ENCODE assay signal across 8 cellular contexts in genomic region chr13:27449936-27450828, GRCh38. TPM values are rescaled to one million over a fixed set of nuclear protein-coding genes. Genes with fewer than 3 reads are reported as not detected.
DNase-seq lines count a peak whose midpoint lies in the region; ATAC-seq and TF ChIP-seq lines count a peak whose summit lies in the region.

Gene MTIF3, minus strand, starts transcription at chr13:27450564. Its CDS starts 10,116 bp downstream, at chr13:27440448.

- POLR2A ChIA-PET in BJ (lab: Charles Lee), result no interaction called here

- H3K27ac Mint-ChIP-seq in activated CD4-positive, alpha-beta T cell treated with anti-CD3 and anti-CD28 coated beads, Interleukin-2, amount 10 ng/mL, durations not matched to agents 24 days and 14 days, result peak within 1 kb of the TSS; percentile 96

- CTCF ChIA-PET in BJ (lab: Yijun Ruan, JAX), result interaction anchor here (1.2 to 1.6 kb wide), 2 partner anchors 70 to 75 kb away, joined by 4 read pairs; no protein-coding TSS in a partner anchor

- ATAC-seq in HG03460 (IDR thresholded peaks at IDR 0.05; ENCODE audit: unreplicated experiment) (peak; percentile 74), left colon (peak; percentile 84)

- no peaks in the 10 kb centered on the region for H3K36me3 ChIP-seq in BJ (ENCODE audit: control insufficient read depth, insufficient read depth, low read length)

- DNase-seq in BJ (ENCODE audit: low read depth) (peak; percentile 41), GM19240 (ENCODE audit: insufficient read length, low spot score) (peak; percentile 67), NCI-H526 (lab: John Stamatoyannopoulos, UW) (peak; percentile 98 to 99), coronary artery (ENCODE audit: low spot score) (peak; percentile 93), left colon (peak; percentile 96 to 98)
- DNase-seq in activated CD4-positive, alpha-beta T cell treated with anti-CD3 and anti-CD28 coated beads, Interleukin-2, amount 10 ng/mL, durations not matched to agents 24 days and 14 days, result peak; percentile 99
- peak; percentile 98 for DNase-seq in stimulated activated CD4-positive, alpha-beta T cell treated with anti-CD3 and anti-CD28 coated beads, Interleukin-1b, Interleukin-23, amount 100 ng/mL, for 48 hours

- H3K4me3 ChIP-seq in BJ (ENCODE audit: low read depth, low read length), result peak within 1 kb of the TSS; percentile 83
- peak within 1 kb of the TSS; percentile 94 for H3K4me3 ChIP-seq in coronary artery

- no peaks in the 10 kb centered on the region for H3K27me3 Mint-ChIP-seq in activated CD4-positive, alpha-beta T cell treated with anti-CD3 and anti-CD28 coated beads, Interleukin-2, amount 10 ng/mL, durations not matched to agents 24 days and 14 days

- intact Hi-C loops in activated CD4-positive, alpha-beta T cell treated with anti-CD3 and anti-CD28 coated beads, Interleukin-2, amount 10 ng/mL, durations not matched to agents 24 days and 14 days (cut with micrococcal nuclease), result loop anchor here (1.0 to 10.0 kb wide), 6 partner anchors 24 to 689 kb away; partner anchors contain the start of genes POLR1D, RPL21 and USP12
- intact Hi-C loops in left colon (cut with DNase I, micrococcal nuclease), result no loop called here

- H3K36me3 Mint-ChIP-seq in activated CD4-positive, alpha-beta T cell treated with anti-CD3 and anti-CD28 coated beads, Interleukin-2, amount 10 ng/mL, durations not matched to agents 24 days and 14 days (ENCODE audit: low read depth), result peaks cover 14% of the 10 kb centered on the region

- no peak for TF ChIP-seq CTCF in BJ (IDR thresholded peaks at IDR 0.05; ENCODE audit: insufficient read depth, low read depth, low read length)
- TF ChIP-seq CTCF in coronary artery (IDR thresholded peaks at IDR 0.05), result no peak

- H3K4me1 Mint-ChIP-seq in activated CD4-positive, alpha-beta T cell treated with anti-CD3 and anti-CD28 coated beads, Interleukin-2, amount 10 ng/mL, durations not matched to agents 24 days and 14 days, result peaks cover 43% of the 10 kb centered on the region

- H3K27ac ChIP-seq in coronary artery, result peak within 1 kb of the TSS; percentile 90 to 99

- H3K4me3 Mint-ChIP-seq in activated CD4-positive, alpha-beta T cell treated with anti-CD3 and anti-CD28 coated beads, Interleukin-2, amount 10 ng/mL, durations not matched to agents 24 days and 14 days, result peak within 1 kb of the TSS; percentile 88

- no peaks in the 10 kb centered on the region for H3K9me3 Mint-ChIP-seq in activated CD4-positive, alpha-beta T cell treated with anti-CD3 and anti-CD28 coated beads, Interleukin-2, amount 10 ng/mL, durations not matched to agents 24 days and 14 days

- H3K27me3 ChIP-seq in BJ (ENCODE audit: control insufficient read depth, insufficient read depth, low read length), result no peaks in the 10 kb centered on the region; the same call in 1 of the 2 replicates

RNA-seq across cellular contexts. Expression of gene MTIF3, which starts in this region (rescaled TPM):
- polyA plus RNA-seq in BJ (2011; rRNA removed), result 32.7 and 64.0 TPM in 2 replicates
- polyA minus RNA-seq in BJ (2011; rRNA and poly(A)+ RNA removed), result 7.1 and 11.8 TPM in 2 replicates
- 28.8 and 30.4 TPM in 2 replicates for total RNA-seq in activated CD4-positive, alpha-beta T cell treated with anti-CD3 and anti-CD28 coated beads, Interleukin-2, amount 10 ng/mL, durations not matched to agents 24 days and 14 days
- 10 to 100 TPM; 58.9 to 62.7 TPM for total RNA-seq in left colon

Comparison
In these comparisons a context has a peak if more than half of its experiments do, and no peak if none do; other contexts are left out.
1. Peak in every context shown above with its lines: DNase-seq, ATAC-seq, H3K4me3 ChIP-seq and H3K27ac ChIP-seq.
2. DNase-seq: peak in every context shown above with its lines; median percentile 99 in activated CD4-positive, alpha-beta T cell treated with anti-CD3 and anti-CD28 coated beads, Interleukin-2, amount 10 ng/mL, durations not matched to agents 24 days and 14 days; 98 in NCI-H526; 98 in stimulated activated CD4-positive, alpha-beta T cell treated with anti-CD3 and anti-CD28 coated beads, Interleukin-1b, Interleukin-23, amount 100 ng/mL, for 48 hours; 97 in left colon; 93 in coronary artery; 67 in GM19240; 41 in BJ.